ENCODE assay signal across 1 cellular context in genomic region chr12:80814453-80814852, GRCh38.
TF ChIP-seq lines count a peak whose summit lies in the region.

No MANE protein-coding gene starts in this region.

TF ChIP-seq in IMR-90, 13 proteins besides CTCF, POLR2A, EP300 and RAD21 (continued from another document):
- TF ChIP-seq MAZ (IDR thresholded peaks at IDR 0.05; ENCODE audit: borderline replicate concordance, low read depth, low read length) (no peak), CHD1 (IDR thresholded peaks at IDR 0.05; ENCODE audit: low read depth, low read length) (no peak), SMC3 (IDR thresholded peaks at IDR 0.05; ENCODE audit: low read depth, low read length) (no peak)
